Comparison of ENCODE assay signal across 8 cellular contexts in genomic region chr11:119093666-119093950, GRCh38. TPM values are rescaled to one million over a fixed set of nuclear protein-coding genes. Genes with fewer than 3 reads are reported as not detected.
DNase-seq lines count a peak whose midpoint lies in the region; ATAC-seq and TF ChIP-seq lines count a peak whose summit lies in the region.

No MANE protein-coding gene starts in this region.

- WGBS in esophagus muscularis mucosa = 5% methylated on average over 2 of the region's 2 CpGs

- H3F3A ChIP-seq in DOHH2 (ENCODE audit: control insufficient read depth, insufficient read depth) = peaks cover 49% of the 10 kb centered on the region

- TF ChIP-seq EP300 in esophagus muscularis mucosa (IDR thresholded peaks at IDR 0.05) = no peak

- H3K36me3 Mint-ChIP-seq in progenitor cell of endocrine pancreas (ENCODE audit: insufficient read depth) = peaks cover 23% of the 10 kb centered on the region

- peak overlapping the region; percentile 90 for H3K4me3 Mint-ChIP-seq in progenitor cell of endocrine pancreas (ENCODE audit: low read depth)

- H3K27me3 ChIP-seq in DOHH2 (ENCODE audit: control insufficient read depth, low read length) = no peaks in the 10 kb centered on the region
- no peaks in the 10 kb centered on the region for H3K27me3 ChIP-seq in SJCRH30
- no peaks in the 10 kb centered on the region for H3K27me3 ChIP-seq in esophagus muscularis mucosa

- TF ChIP-seq CTCF in DOHH2 (IDR thresholded peaks at IDR 0.05; ENCODE audit: low read depth, low read length, poor library complexity, severe bottlenecking) (no peak), esophagus muscularis mucosa (IDR thresholded peaks at IDR 0.05) (no peak), progenitor cell of endocrine pancreas (IDR thresholded peaks at IDR 0.05; ENCODE audit: unreplicated experiment) (no peak)

- H3K9me3 ChIP-seq in DOHH2 (ENCODE audit: control insufficient read depth, insufficient read depth, low read length) (no peaks in the 10 kb centered on the region), SJCRH30 (replicated peaks) (no peaks in the 10 kb centered on the region), esophagus muscularis mucosa (no peaks in the 10 kb centered on the region)

- DNase-seq in SJCRH30 = no peak
- no peak for DNase-seq in esophagus muscularis mucosa (ENCODE audit: extremely low spot score)
- no peak for DNase-seq in progenitor cell of endocrine pancreas (ENCODE audit: low spot score, unreplicated experiment)
- no peak for DNase-seq in inferior parietal cortex (ENCODE audit: extremely low spot score)
- DNase-seq in NCI-H2029 treated with DMSO at 0.1 percent for 48 hours (lab: John Stamatoyannopoulos, UW) = no peak
- no peak for DNase-seq in head of caudate nucleus

- intact Hi-C loops in esophagus muscularis mucosa (cut with DNase I) = no loop called here
- intact Hi-C loops in head of caudate nucleus (cut with DNase I) = no loop called here

- H3K36me3 ChIP-seq in DOHH2 (ENCODE audit: control insufficient read depth, low read length) (peaks cover 77% of the 10 kb centered on the region), SJCRH30 (peaks cover 25% of the 10 kb centered on the region), esophagus muscularis mucosa (peaks cover 8 to 45% (median 34%) of the 10 kb centered on the region in 4 donors)

- H3K27ac ChIP-seq in DOHH2 (ENCODE audit: low read depth, low read length) (peak overlapping the region; percentile 82), SJCRH30 (no peak overlapping the region), esophagus muscularis mucosa (replicated peaks in 1 of 4) (peak overlapping the region; percentile 96 to 99 (median 98))

- peaks cover 60% of the 10 kb centered on the region for H3K79me2 ChIP-seq in DOHH2 (ENCODE audit: control insufficient read depth, low read length)

- peak overlapping the region; percentile 93 for H3K27ac Mint-ChIP-seq in progenitor cell of endocrine pancreas

- no peaks in the 10 kb centered on the region for H3K9me2 ChIP-seq in DOHH2 (replicated peaks; ENCODE audit: control insufficient read depth, low read length)

- H3K4me2 ChIP-seq in DOHH2 (ENCODE audit: low read length) = peak overlapping the region; percentile 90

- H3K4me3 ChIP-seq in DOHH2 (ENCODE audit: low read length) (peak overlapping the region; percentile 88), SJCRH30 (peak overlapping the region; percentile 96), esophagus muscularis mucosa (peak overlapping the region; percentile 68 to 85 (median 76))

- no peak for ATAC-seq in GM19455 (IDR thresholded peaks at IDR 0.05; ENCODE audit: unreplicated experiment)

- H3K9me3 Mint-ChIP-seq in progenitor cell of endocrine pancreas (ENCODE audit: low read depth) = no peaks in the 10 kb centered on the region

- H3K4me1 ChIP-seq in DOHH2 (ENCODE audit: control insufficient read depth, low read length) = peaks cover 76% of the 10 kb centered on the region
- H3K4me1 ChIP-seq in SJCRH30 = peaks cover 4% of the 10 kb centered on the region; the same call in 1 of the 2 replicates
- peaks cover 18 to 38% (median 28%) of the 10 kb centered on the region in 4 donors for H3K4me1 ChIP-seq in esophagus muscularis mucosa

- H4K20me1 ChIP-seq in DOHH2 (ENCODE audit: control insufficient read depth, insufficient read depth, low read depth, low read length) = peaks cover 17% of the 10 kb centered on the region

- no peaks in the 10 kb centered on the region for H3K27me3 Mint-ChIP-seq in progenitor cell of endocrine pancreas

- TF ChIP-seq POLR2A in esophagus muscularis mucosa (IDR thresholded peaks at IDR 0.05; ENCODE audit: low read depth) = no peak

- H3K4me1 Mint-ChIP-seq in progenitor cell of endocrine pancreas (ENCODE audit: low read depth) = peaks cover 14% of the 10 kb centered on the region

RNA-seq across cellular contexts. Expression of gene DPAGT1, which starts 8.0 kb away (rescaled TPM):
- total RNA-seq in SJCRH30 (2014; rRNA removed; shearing (Covaris generic)) = 23.7 and 24.0 TPM in 2 replicates
- total RNA-seq in esophagus muscularis mucosa (10 to 100 TPM; 14.2 to 28.7 (median 19.9) TPM), progenitor cell of endocrine pancreas (53.4 and 60.8 TPM in 2 replicates)

RNA-seq across cellular contexts. Expression of gene HMBS, which starts 8.9 kb away (rescaled TPM):
- 10.1 and 14.3 TPM in 2 replicates for total RNA-seq in SJCRH30 (2014; rRNA removed; shearing (Covaris generic))
- total RNA-seq in esophagus muscularis mucosa = 1 to 10 TPM; 3.1 to 7.8 (median 6.1) TPM
- total RNA-seq in progenitor cell of endocrine pancreas = 39.0 and 39.8 TPM in 2 replicates

RNA-seq across cellular contexts. Expression of gene C2CD2L, which starts 13.5 kb away (rescaled TPM):
- 4.1 and 4.8 TPM in 2 replicates for total RNA-seq in SJCRH30 (2014; rRNA removed; shearing (Covaris generic))
- total RNA-seq in esophagus muscularis mucosa (10 to 100 TPM in 2 of 4 donors, 1 to 10 TPM in 2; 7.5 to 15.2 (median 9.4) TPM), progenitor cell of endocrine pancreas (7.2 and 7.3 TPM in 2 replicates)

RNA-seq across cellular contexts. Expression of gene VPS11, which starts 26.0 kb away (rescaled TPM):
- total RNA-seq in SJCRH30 (2014; rRNA removed; shearing (Covaris generic)) = 11.6 and 11.9 TPM in 2 replicates
- total RNA-seq in esophagus muscularis mucosa (10 to 100 TPM; 27.4 to 40.2 (median 32.4) TPM), progenitor cell of endocrine pancreas (36.3 and 37.2 TPM in 2 replicates)

RNA-seq across cellular contexts. Expression of gene HINFP, which starts 27.8 kb away (rescaled TPM):
- total RNA-seq in SJCRH30 (2014; rRNA removed; shearing (Covaris generic)) = 14.4 and 15.2 TPM in 2 replicates
- total RNA-seq in esophagus muscularis mucosa (10 to 100 TPM; 22.8 to 30.8 (median 26.4) TPM), progenitor cell of endocrine pancreas (48.7 and 52.2 TPM in 2 replicates)
